ENCODE assay signal across 27 cellular contexts in the genomic region with DNA sequence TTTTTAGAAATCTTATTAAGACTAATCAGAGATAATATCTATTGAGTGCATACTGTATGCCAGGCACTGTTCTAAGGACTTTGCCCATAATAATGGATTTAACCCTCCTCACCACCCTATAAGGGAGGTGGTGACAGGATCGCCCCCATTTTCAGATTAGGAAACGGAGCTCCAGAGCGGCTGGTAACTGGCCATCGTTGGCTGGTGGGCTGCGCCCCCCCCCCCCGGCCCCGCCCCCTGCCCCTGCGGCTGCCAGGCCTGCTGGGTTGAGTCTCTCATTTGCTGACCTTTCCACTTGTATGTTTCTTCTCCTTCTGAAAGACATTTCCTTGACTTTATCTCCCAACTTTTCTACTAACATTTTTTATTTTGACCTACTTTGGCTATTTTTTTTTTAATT.
"Had no signal": no experiment of that assay in that cellular context is flagged by ENCODE, and none has a peak within 500 bp of the region (broad histone marks: within the 10 kb centered on the region; RNA-seq: fewer than 3 reads in every experiment).

No MANE protein-coding gene starts in this region.

- H3K36me3 ChIP-seq: brain microvascular endothelial cell, esophagus muscularis mucosa, gastrocnemius medialis, heart left ventricle had no signal

- ATAC-seq: activated CD4-positive, alpha-beta T cell treated with anti-CD3 and anti-CD28 coated beads for 36 hours; activated T-cell treated with anti-CD3 and anti-CD28 coated beads, Interleukin-2, amount 50 U/mL, for 72 hours; foreskin keratinocyte; gastrocnemius medialis; heart left ventricle had no signal

- H3K27ac ChIP-seq: brain microvascular endothelial cell, dorsolateral prefrontal cortex, esophagus muscularis mucosa, foreskin keratinocyte had no signal

- H3K4me1 ChIP-seq: esophagus muscularis mucosa, foreskin keratinocyte had no signal

- H3K27me3 ChIP-seq: brain microvascular endothelial cell, gastrocnemius medialis had no signal

- DNase-seq: activated CD4-positive, alpha-beta memory T cell treated with anti-CD3 and anti-CD28 coated beads, Interleukin-2, amount 10 ng/mL, durations not matched to agents 7 days and 5 days; activated CD4-positive, alpha-beta T cell treated with anti-CD3 and anti-CD28 coated beads for 36 hours; activated CD4-positive, alpha-beta T cell treated with anti-CD3 and anti-CD28 coated beads, Interleukin-2, amount 10 ng/mL, durations not matched to agents 24 days and 14 days; activated CD4-positive, CD25-positive, alpha-beta regulatory T cell; activated CD4-positive, CD25-positive, alpha-beta regulatory T cell treated with anti-CD3 and anti-CD28 coated beads, Interleukin-2, amount 50 U/mL, for 72 hours; activated CD8-positive, alpha-beta memory T cell treated with anti-CD3 and anti-CD28 coated beads, Interleukin-2, amount 50 U/mL, for 48 hours; activated effector memory CD4-positive, alpha-beta T cell treated with Interleukin-2 at 50 U/mL for 16 hours; activated gamma-delta T cell treated with Interleukin-2 at 50 U/mL for 16 hours; activated naive CD4-positive, alpha-beta T cell treated with anti-CD3 and anti-CD28 coated beads, Interleukin-2, amount 50 U/mL, for 16 hours; activated naive CD4-positive, alpha-beta T cell treated with Interleukin-2 at 50 U/mL for 16 hours; activated T-cell treated with anti-CD3 and anti-CD28 coated beads for 4 hours; activated T-cell treated with anti-CD3 and anti-CD28 coated beads, Interleukin-2, amount 50 U/mL, for 24 hours; activated T-cell treated with anti-CD3 and anti-CD28 coated beads, Interleukin-2, amount 50 U/mL, for 72 hours; amniotic stem cell; anterior cingulate cortex; brain microvascular endothelial cell; dorsolateral prefrontal cortex; effector memory CD4-positive, alpha-beta T cell; endodermal cell; erythroblast; foreskin keratinocyte; gastrocnemius medialis; glutamatergic neuron; heart left ventricle; T-helper 2 cell had no signal

- H3K4me3 ChIP-seq: coronary artery, dorsolateral prefrontal cortex, esophagus muscularis mucosa, gastrocnemius medialis, heart left ventricle had no signal

- H3K9me3 ChIP-seq: esophagus muscularis mucosa, gastrocnemius medialis, heart left ventricle had no signal
